In the genomic region with DNA sequence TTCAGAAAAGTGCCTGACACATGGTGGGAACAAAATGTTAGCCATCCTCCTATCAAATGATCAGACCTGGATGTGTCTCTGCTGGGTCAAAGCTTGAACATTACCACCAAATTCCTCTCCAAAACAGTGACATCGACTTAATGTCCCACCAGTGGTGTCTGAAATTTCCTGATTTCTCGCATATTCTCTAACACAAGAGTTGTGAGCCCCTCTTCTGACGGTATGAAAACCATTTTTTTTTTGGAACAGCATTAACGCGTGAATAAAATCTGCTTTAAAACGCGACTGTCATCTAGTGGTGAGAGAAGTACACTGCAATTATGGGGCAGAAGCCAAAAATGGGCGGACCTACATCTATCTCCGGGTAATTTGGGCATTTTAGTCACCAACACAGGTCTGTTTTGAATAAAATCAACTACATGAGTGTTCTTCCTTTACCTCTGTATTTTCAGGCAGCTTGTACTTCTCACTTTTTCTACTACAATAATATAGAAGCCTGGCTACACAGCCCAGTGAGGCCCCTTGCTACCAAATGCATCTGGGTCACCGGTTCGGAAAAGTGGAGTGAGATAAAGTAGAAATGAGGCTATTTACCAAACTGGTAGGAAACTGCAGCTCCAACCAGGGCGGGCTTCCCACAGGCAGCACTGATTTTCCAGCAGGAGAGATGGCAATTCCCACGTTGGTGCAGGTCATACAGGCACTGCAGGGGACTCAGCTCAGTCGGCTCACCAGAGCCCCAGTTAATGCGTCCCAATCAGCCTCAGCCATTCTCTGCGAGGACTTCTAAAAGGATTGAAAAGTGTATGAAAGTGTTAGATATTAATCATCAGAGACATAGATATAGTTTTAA, we compare ENCODE assay signal across 9 cellular contexts. TPM values are rescaled to one million over a fixed set of nuclear protein-coding genes. Genes with fewer than 3 reads are reported as not detected.
DNase-seq lines count a peak whose midpoint lies in the region; ATAC-seq and TF ChIP-seq lines count a peak whose summit lies in the region.
"Had no signal": no experiment of that assay in that cellular context is flagged by ENCODE, and none has a peak within 500 bp of the region (broad histone marks: within the 10 kb centered on the region; RNA-seq: fewer than 3 reads in every experiment).

No MANE protein-coding gene starts in this region.

- no peaks in the 10 kb centered on the region for H3K9me2 ChIP-seq in DOHH2 (replicated peaks; ENCODE audit: control insufficient read depth, low read length)

- H4K20me1 ChIP-seq in DOHH2 (ENCODE audit: control insufficient read depth, insufficient read depth, low read depth, low read length): no peaks in the 10 kb centered on the region

- H3K9me3 ChIP-seq in DOHH2 (ENCODE audit: control insufficient read depth, insufficient read depth, low read length): no peaks in the 10 kb centered on the region

- peaks cover 25% of the 10 kb centered on the region for H3F3A ChIP-seq in DOHH2 (ENCODE audit: control insufficient read depth, insufficient read depth)

- POLR2A ChIA-PET in activated CD8-positive, alpha-beta T cell treated with anti-CD3 and anti-CD28 coated beads for 36 hours (lab: Charles Lee): interaction anchor here (2.0 kb wide), 1 partner anchor 37 kb away, joined by 5 read pairs; no protein-coding TSS in a partner anchor

- no peak overlapping the region for H3K4me3 Mint-ChIP-seq in activated CD8-positive, alpha-beta T cell treated with anti-CD3 and anti-CD28 coated beads for 36 hours
- H3K4me3 Mint-ChIP-seq: activated naive CD8-positive, alpha-beta T cell had no signal

- no peak overlapping the region for H3K27ac ChIP-seq in DOHH2 (ENCODE audit: low read depth, low read length)

- no peaks in the 10 kb centered on the region for H3K9me3 Mint-ChIP-seq in activated CD8-positive, alpha-beta T cell treated with anti-CD3 and anti-CD28 coated beads for 36 hours

- H3K27me3 Mint-ChIP-seq in activated CD8-positive, alpha-beta T cell treated with anti-CD3 and anti-CD28 coated beads for 36 hours: peaks cover 22% of the 10 kb centered on the region

- no peaks in the 10 kb centered on the region for H3K36me3 Mint-ChIP-seq in activated CD8-positive, alpha-beta T cell treated with anti-CD3 and anti-CD28 coated beads for 36 hours (ENCODE audit: low read depth)

- H3K4me2 ChIP-seq in DOHH2 (ENCODE audit: low read length): peak overlapping the region; percentile 64

- intact Hi-C loops in activated CD8-positive, alpha-beta T cell treated with anti-CD3 and anti-CD28 coated beads for 36 hours (cut with micrococcal nuclease): loop anchor here (10.0 kb wide), 2 partner anchors 311 to 491 kb away; a partner anchor contains a TSS

- DNase-seq in HFF-Myc (ENCODE audit: extremely low read depth, low read depth) (peak; percentile 59), NCI-H460 (ENCODE audit: extremely low read depth, low read depth) (peak; percentile 56), fibroblast of the aortic adventitia (ENCODE audit: low read depth) (peak; percentile 86), occipital lobe (lab: John Stamatoyannopoulos, UW) (peak; percentile 7), NCI-H128 (lab: John Stamatoyannopoulos, UW; ENCODE audit: unreplicated experiment) (no peak)
- peak; percentile 54 for DNase-seq in activated CD8-positive, alpha-beta T cell treated with anti-CD3 and anti-CD28 coated beads for 36 hours

- CTCF ChIA-PET in activated CD8-positive, alpha-beta T cell treated with anti-CD3 and anti-CD28 coated beads for 36 hours (lab: Charles Lee): interaction anchor here (0.5 to 2.5 kb wide), 21 partner anchors 13 to 491 kb away, joined by 3 to 14 read pairs (median 4); a partner anchor contains a TSS

- H3K4me3 ChIP-seq in DOHH2 (ENCODE audit: low read length) (peak overlapping the region; percentile 46), HFF-Myc (replicated peaks; ENCODE audit: low read depth, low read length) (no peak overlapping the region), fibroblast of the aortic adventitia (ENCODE audit: low read depth, low read length) (no peak overlapping the region)

- peaks cover 27% of the 10 kb centered on the region for H3K4me1 Mint-ChIP-seq in activated CD8-positive, alpha-beta T cell treated with anti-CD3 and anti-CD28 coated beads for 36 hours (ENCODE audit: low read depth)

- TF ChIP-seq CTCF in DOHH2 (IDR thresholded peaks at IDR 0.05; ENCODE audit: low read depth, low read length, poor library complexity, severe bottlenecking): peak; percentile 97
- peak; percentile 94 for TF ChIP-seq CTCF in HFF-Myc (IDR thresholded peaks at IDR 0.05; ENCODE audit: low read depth, low read length, missing control alignments)
- peak; percentile 94 for TF ChIP-seq CTCF in activated CD8-positive, alpha-beta T cell treated with anti-CD3 and anti-CD28 coated beads for 36 hours (IDR thresholded peaks at IDR 0.05)
- peak; percentile 99 for TF ChIP-seq CTCF in fibroblast of the aortic adventitia (IDR thresholded peaks at IDR 0.05; ENCODE audit: insufficient read depth, low read length)

- no peak overlapping the region for H3K27ac Mint-ChIP-seq in activated CD8-positive, alpha-beta T cell treated with anti-CD3 and anti-CD28 coated beads for 36 hours
- H3K27ac Mint-ChIP-seq: activated naive CD8-positive, alpha-beta T cell had no signal

- no peaks in the 10 kb centered on the region for H3K79me2 ChIP-seq in DOHH2 (ENCODE audit: control insufficient read depth, low read length)

- no peaks in the 10 kb centered on the region for H3K27me3 ChIP-seq in DOHH2 (ENCODE audit: control insufficient read depth, low read length)

- peaks cover 56% of the 10 kb centered on the region for H3K4me1 ChIP-seq in DOHH2 (ENCODE audit: control insufficient read depth, low read length)

- peak; percentile 72 for ATAC-seq in activated CD8-positive, alpha-beta T cell treated with anti-CD3 and anti-CD28 coated beads for 36 hours
- ATAC-seq in GM21825 (IDR thresholded peaks at IDR 0.05; ENCODE audit: unreplicated experiment): no peak

- peaks cover 4% of the 10 kb centered on the region; the same call in 1 of the 2 replicates for H3K36me3 ChIP-seq in DOHH2 (ENCODE audit: control insufficient read depth, low read length)

RNA-seq across cellular contexts. Expression of a gene that starts 27.4 kb away (rescaled TPM):
- total RNA-seq in NCI-H460 (2014; rRNA removed; shearing (Covaris generic)): 27.4 and 28.0 TPM in 2 replicates
- 30.5 and 35.2 TPM in 2 replicates for polyA plus RNA-seq in NCI-H460 (2014; cell fraction: nucleus; rRNA removed)
- total RNA-seq in activated CD8-positive, alpha-beta T cell treated with anti-CD3 and anti-CD28 coated beads for 36 hours: 10 to 100 TPM; 28.2 to 30.5 TPM
- total RNA-seq in fibroblast of the aortic adventitia (ENCODE audit: low replicate concordance) (6.3 and 18.6 TPM in 2 replicates), occipital lobe (8.4 TPM)

RNA-seq across cellular contexts. Expression of a gene that starts 27.6 kb away (rescaled TPM):
- 209 and 213 TPM in 2 replicates for total RNA-seq in NCI-H460 (2014; rRNA removed; shearing (Covaris generic))
- polyA plus RNA-seq in NCI-H460 (2014; cell fraction: nucleus; rRNA removed): 439 and 521 TPM in 2 replicates
- 100 to 1,000 TPM; 222 to 249 TPM for total RNA-seq in activated CD8-positive, alpha-beta T cell treated with anti-CD3 and anti-CD28 coated beads for 36 hours
- total RNA-seq in fibroblast of the aortic adventitia (ENCODE audit: low replicate concordance) (99.7 and 147 TPM in 2 replicates), occipital lobe (60.4 TPM)
